In genomic region chr11:73549367-73549766, GRCh38 we compare ENCODE assay signal across 21 cellular contexts. TPM values are rescaled to one million over a fixed set of nuclear protein-coding genes. Genes with fewer than 3 reads are reported as not detected.
A peak's percentile ranks its signal among the peaks of the same experiment; 100 is the strongest.
DNase-seq lines count a peak whose midpoint lies in the region; ATAC-seq, FAIRE-seq and TF ChIP-seq lines count a peak whose summit lies in the region.
"Had no signal": no experiment of that assay in that cellular context is flagged by ENCODE, and none has a peak within 500 bp of the region (broad histone marks: within the 10 kb centered on the region; RNA-seq: fewer than 3 reads in every experiment).

No MANE protein-coding gene starts in this region.

- no peak overlapping the region for H3K27ac ChIP-seq in right atrium auricular region
- peak overlapping the region; percentile 22 for H3K27ac ChIP-seq in A673 (ENCODE audit: low read depth, low read length, poor library complexity, severe bottlenecking)
- H3K27ac ChIP-seq: A549 had no signal

- H3K36me3 ChIP-seq in right atrium auricular region (no peaks in the 10 kb centered on the region), A673 (ENCODE audit: insufficient read depth, low read length, poor library complexity, severe bottlenecking) (no peaks in the 10 kb centered on the region)
- H3K36me3 ChIP-seq: HAP-1 had no signal

- no peaks in the 10 kb centered on the region for H3K9me3 ChIP-seq in right atrium auricular region
- no peaks in the 10 kb centered on the region for H3K9me3 ChIP-seq in A673 (ENCODE audit: low read depth, low read length, poor library complexity, severe bottlenecking)
- H3K9me3 ChIP-seq: A549, HAP-1 had no signal

- no peak overlapping the region for H3K4me3 ChIP-seq in right atrium auricular region
- no peak overlapping the region for H3K4me3 ChIP-seq in A673 (ENCODE audit: low read depth, low read length, poor library complexity, severe bottlenecking)
- H3K4me3 ChIP-seq: A549, GM23338, HAP-1 had no signal

- H3K4me1 Mint-ChIP-seq in nephron progenitor cell: peaks cover 34% of the 10 kb centered on the region

- peaks cover 9% of the 10 kb centered on the region for H3K36me3 Mint-ChIP-seq in nephron progenitor cell (ENCODE audit: low read depth)

- BruUV-seq in A673 (replicated peaks; lab: Mats Ljungman, UMichigan): no TSS peak

- peaks cover 0 to 16% of the 10 kb centered on the region in 2 donors for H3K4me1 ChIP-seq in right atrium auricular region
- peaks cover 28% of the 10 kb centered on the region for H3K4me1 ChIP-seq in A673 (ENCODE audit: insufficient read depth, low read length, poor library complexity, severe bottlenecking)
- H3K4me1 ChIP-seq: A549 had no signal

- no peak for TF ChIP-seq CTCF in right atrium auricular region (IDR thresholded peaks at IDR 0.05)
- no peak for TF ChIP-seq CTCF in A673 (conservative IDR thresholded peaks at IDR 0.05; ENCODE audit: low read depth, low read length)
- no peak for TF ChIP-seq CTCF in nephron progenitor cell (IDR thresholded peaks at IDR 0.05)

- DNase-seq in Right ventricle myocardium superior: no peak
- no peak for DNase-seq in right atrium auricular region (ENCODE audit: low spot score)
- DNase-seq in A673 (ENCODE audit: low spot score): no peak
- DNase-seq in H54 (ENCODE audit: insufficient read length, low spot score): no peak
- DNase-seq in nephron progenitor cell: no peak
- DNase-seq: 8988T; C1 segment of cervical spinal cord; Calu3; CD4-positive, alpha-beta memory T cell; COR-L47; DMS53; DMS79 treated with DMSO at 0.1 percent for 48 hours; GF-D8; HFFc6 had no signal

- TF ChIP-seq POLR2A in H54 (IDR thresholded peaks at IDR 0.05; ENCODE audit: low read depth, low read length): no peak

- no peak overlapping the region for H3K4me3 Mint-ChIP-seq in nephron progenitor cell
- H3K4me3 Mint-ChIP-seq: CD4-positive, alpha-beta memory T cell; GM23338; HFFc6 had no signal

- POLR2A ChIA-PET in A673 (lab: Charles Lee; ENCODE audit: low non-redundant PET): no interaction called here

- H3K27me3 Mint-ChIP-seq in nephron progenitor cell (ENCODE audit: low read depth, poor library complexity): no peaks in the 10 kb centered on the region
- H3K27me3 Mint-ChIP-seq: CD4-positive, alpha-beta memory T cell had no signal

- FAIRE-seq in H54 (lab: Jason Lieb, UNC): peak; percentile 6
- FAIRE-seq: A549, GM12891, GM19239 had no signal

- intact Hi-C loops in Right ventricle myocardium superior (cut with DNase I) (no loop called here), A673 (cut with micrococcal nuclease; ENCODE audit: unreplicated experiment) (no loop called here)

- no peaks in the 10 kb centered on the region for H3K9me3 Mint-ChIP-seq in nephron progenitor cell
- H3K9me3 Mint-ChIP-seq: CD4-positive, alpha-beta memory T cell; GM23338; HFFc6 had no signal

- CTCF ChIA-PET in A673 (lab: Charles Lee): no interaction called here

- ATAC-seq in Right ventricle myocardium superior (ENCODE audit: poor library complexity) (peak; percentile 40), GM21447 (IDR thresholded peaks at IDR 0.05; ENCODE audit: unreplicated experiment) (no peak), HG03159 (IDR thresholded peaks at IDR 0.05; ENCODE audit: unreplicated experiment) (no peak)
- ATAC-seq: A549, GM23338 had no signal

- H3K27me3 ChIP-seq in right atrium auricular region (no peaks in the 10 kb centered on the region), A673 (replicated peaks; ENCODE audit: insufficient read depth, low read depth, low read length, poor library complexity) (no peaks in the 10 kb centered on the region)

- peak overlapping the region; percentile 83 for H3K27ac Mint-ChIP-seq in nephron progenitor cell
- H3K27ac Mint-ChIP-seq: GM23338, HFFc6 had no signal

RNA-seq across cellular contexts. Expression of gene FAM168A, which starts 48.5 kb away (rescaled TPM):
- total RNA-seq in Right ventricle myocardium superior (25.6 TPM), right atrium auricular region (10 to 100 TPM; 30.9 to 40.8 TPM), A673 (2021) (46.1 and 53.1 TPM in 2 replicates)
